Comparison of ENCODE assay signal across 8 cellular contexts in genomic region chr19:56140583-56141415, GRCh38.
DNase-seq lines count a peak whose midpoint lies in the region; ATAC-seq and TF ChIP-seq lines count a peak whose summit lies in the region.

Gene ZNF444 (plus strand): TSS chr19:56141287. CDS start chr19:56146912, 5,625 bp downstream.

- peak; percentile 89 for ATAC-seq in GM19025 (IDR thresholded peaks at IDR 0.05; ENCODE audit: low read depth, unreplicated experiment)
- ATAC-seq in HG03342 (IDR thresholded peaks at IDR 0.05; ENCODE audit: unreplicated experiment): peak; percentile 86
- peak; percentile 92 for ATAC-seq in activated CD4-positive, CD25-positive, alpha-beta regulatory T cell treated with anti-CD3 and anti-CD28 coated beads, Interleukin-2, amount 50 U/mL, for 24 hours

- DNase-seq in AG09309 (ENCODE audit: low read depth): peak; percentile 98
- DNase-seq in NCI-H446 (lab: John Stamatoyannopoulos, UW): peak; percentile 100
- DNase-seq in cerebellar cortex (ENCODE audit: low spot score): peak; percentile 99
- peak; percentile 99 for DNase-seq in iris pigment epithelial cell (ENCODE audit: low read depth)
- DNase-seq in stimulated activated CD4-positive, alpha-beta T cell treated with anti-CD3 and anti-CD28 coated beads, Interleukin-12 subunit alpha, Interleukin-12 subunit beta, amount 100 ng/mL, for 24 hours (ENCODE audit: low read depth in 2 of 2): peak; percentile 98 to 99

- peak within 1 kb of the TSS; percentile 74 for H3K4me3 ChIP-seq in AG09309 (ENCODE audit: control insufficient read depth, low read depth, low read length)

- no peak for TF ChIP-seq CTCF in AG09309 (IDR thresholded peaks at IDR 0.05; ENCODE audit: control insufficient read depth, insufficient read depth, low read depth, low read length, missing control alignments)

Comparison
In these comparisons a context has a peak if more than half of its experiments do, and no peak if none do; other contexts are left out.
1. Peak in every context shown above with its lines: DNase-seq, ATAC-seq and H3K4me3 ChIP-seq.